In the genomic region with DNA sequence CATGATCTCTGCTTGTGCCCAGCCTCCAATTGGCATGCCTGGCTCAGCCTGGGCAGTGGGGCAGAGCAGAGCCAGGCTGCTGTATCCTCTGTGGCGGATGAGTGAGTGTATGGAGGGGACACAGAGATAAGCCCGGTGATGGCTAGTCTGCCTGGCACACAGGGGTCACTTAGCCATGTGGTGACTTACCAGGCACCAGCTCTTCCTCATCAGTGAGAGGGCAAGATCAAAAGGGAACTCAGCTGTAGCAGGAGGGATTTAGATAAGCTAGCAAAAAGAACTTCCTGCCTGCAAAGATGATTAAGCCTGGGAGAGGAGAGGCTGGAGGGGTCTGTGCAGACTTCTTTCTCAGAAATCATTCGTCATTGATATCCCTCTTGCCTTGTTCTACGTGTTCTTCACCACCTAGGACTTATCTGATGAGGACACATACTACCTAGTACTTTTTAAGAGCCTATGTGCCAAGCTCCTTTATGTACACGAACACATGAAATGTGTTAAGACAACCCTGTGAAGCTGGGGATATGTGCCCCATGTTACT, we compare ENCODE assay signal across 10 cellular contexts. TPM values are rescaled to one million over a fixed set of nuclear protein-coding genes. Genes with fewer than 3 reads are reported as not detected.
DNase-seq lines count a peak whose midpoint lies in the region; ATAC-seq and TF ChIP-seq lines count a peak whose summit lies in the region.
"Had no signal": no experiment of that assay in that cellular context is flagged by ENCODE, and none has a peak within 500 bp of the region (broad histone marks: within the 10 kb centered on the region; RNA-seq: fewer than 3 reads in every experiment).

No MANE protein-coding gene starts in this region.

- WGBS in mesendoderm (ENCODE audit: extremely low coverage, insufficient coverage, low lambda C conversion rate), result no CpG with 5 or more reads among the region's 5 CpGs
- WGBS in esophagus squamous epithelium, 2 donors, result 46 to 60% methylated on average over 4 to 5 of the region's 5 CpGs

- peak overlapping the region; percentile 5 for H3K56ac ChIP-seq in mesendoderm (ENCODE audit: low read length)

- H2BK120ac ChIP-seq in mesendoderm (ENCODE audit: low read depth, low read length), result no peak overlapping the region

- H3K4me2 ChIP-seq in Loucy (ENCODE audit: low read depth, low read length, poor library complexity, severe bottlenecking), result peak overlapping the region; percentile 86
- H3K4me2 ChIP-seq in mesendoderm (ENCODE audit: low read length), result no peak overlapping the region

- no peak for TF ChIP-seq POLR2A in esophagus squamous epithelium (IDR thresholded peaks at IDR 0.05)

- no peaks in the 10 kb centered on the region for H3K9me3 ChIP-seq in CD4-positive, alpha-beta memory T cell (ENCODE audit: control insufficient read depth in 1 of 2, low read length in 2 of 2)
- no peaks in the 10 kb centered on the region for H3K9me3 ChIP-seq in Loucy (ENCODE audit: insufficient read depth, low read depth, low read length)
- no peaks in the 10 kb centered on the region for H3K9me3 ChIP-seq in esophagus squamous epithelium

- peaks cover 10% of the 10 kb centered on the region for H3F3A ChIP-seq in Loucy (ENCODE audit: low read depth)

- H3K4me3 ChIP-seq in CD4-positive, alpha-beta memory T cell (ENCODE audit: low read length in 2 of 2), result no peak overlapping the region
- H3K4me3 ChIP-seq in Loucy (ENCODE audit: low read length, poor library complexity, severe bottlenecking) (peak overlapping the region; percentile 11), mesendoderm (ENCODE audit: low read length) (no peak overlapping the region), esophagus squamous epithelium (no peak overlapping the region)

- H3K79me1 ChIP-seq in mesendoderm (ENCODE audit: low read length), result peaks cover 2% of the 10 kb centered on the region

- H3K9me3 Mint-ChIP-seq in CD4-positive, alpha-beta memory T cell, result no peaks in the 10 kb centered on the region
- H3K9me3 Mint-ChIP-seq in activated CD8-positive, alpha-beta T cell treated with anti-CD3 and anti-CD28 coated beads, Interleukin-2, amount 10 ng/mL, durations not matched to agents 7 days and 5 days (ENCODE audit: insufficient read depth), result no peaks in the 10 kb centered on the region

- H3K79me2 ChIP-seq in Loucy (ENCODE audit: insufficient read depth, low read length) (peaks cover 90% of the 10 kb centered on the region), mesendoderm (ENCODE audit: control insufficient read depth, insufficient read depth, low read length) (no peaks in the 10 kb centered on the region)

- H3K4me1 Mint-ChIP-seq in CD4-positive, alpha-beta memory T cell, result peaks cover 69 to 96% (median 84%) of the 10 kb centered on the region in 4 donors
- H3K4me1 Mint-ChIP-seq in activated CD8-positive, alpha-beta T cell treated with anti-CD3 and anti-CD28 coated beads, Interleukin-2, amount 10 ng/mL, durations not matched to agents 7 days and 5 days (ENCODE audit: low read depth), result peaks cover 99% of the 10 kb centered on the region

- CTCF ChIA-PET in CD4-positive, alpha-beta memory T cell (lab: Charles Lee; ENCODE audit: partially characterized antibody), result interaction anchor here (1.0 to 11.4 kb wide), 9 partner anchors 10 to 43 kb away, joined by 3 to 95 read pairs (median 4); no protein-coding TSS in a partner anchor
- CTCF ChIA-PET in activated CD8-positive, alpha-beta T cell treated with anti-CD3 and anti-CD28 coated beads, Interleukin-2, amount 10 ng/mL, durations not matched to agents 7 days and 5 days (lab: Charles Lee), result interaction anchor here (0.7 to 10.9 kb wide), 11 partner anchors 10 to 393 kb away, joined by 3 to 130 read pairs (median 7); a partner anchor contains a TSS

- H2BK5ac ChIP-seq in mesendoderm (ENCODE audit: low read length), result peak overlapping the region; percentile 27

- no peaks in the 10 kb centered on the region for H3K9me2 ChIP-seq in Loucy (replicated peaks; ENCODE audit: low read depth, low read length)

- intact Hi-C loops in CD4-positive, alpha-beta memory T cell (cut with micrococcal nuclease), result no loop called here
- intact Hi-C loops in esophagus squamous epithelium (cut with DNase I), result no loop called here

- H3K36me3 Mint-ChIP-seq in CD4-positive, alpha-beta memory T cell, result peaks cover 8 to 26% of the 10 kb centered on the region in 2 donors
- peaks cover 67% of the 10 kb centered on the region for H3K36me3 Mint-ChIP-seq in activated CD8-positive, alpha-beta T cell treated with anti-CD3 and anti-CD28 coated beads, Interleukin-2, amount 10 ng/mL, durations not matched to agents 7 days and 5 days (ENCODE audit: low read depth)

- no peak overlapping the region for H4K8ac ChIP-seq in mesendoderm (ENCODE audit: low read depth, low read length)

- DNase-seq in CD4-positive, alpha-beta memory T cell, result no peak
- DNase-seq in activated CD8-positive, alpha-beta T cell treated with anti-CD3 and anti-CD28 coated beads, Interleukin-2, amount 10 ng/mL, durations not matched to agents 7 days and 5 days, result peak; percentile 54
- DNase-seq in mesendoderm (peak; percentile 89), esophagus squamous epithelium (lab: John Stamatoyannopoulos, UW) (no peak), ACHN (no peak), activated gamma-delta T cell (lab: John Stamatoyannopoulos, UW) (no peak)
- DNase-seq: amniotic stem cell, foreskin melanocyte had no signal

- peak; percentile 13 for ATAC-seq in activated CD8-positive, alpha-beta T cell treated with anti-CD3 and anti-CD28 coated beads, Interleukin-2, amount 10 ng/mL, durations not matched to agents 7 days and 5 days
- no peak for ATAC-seq in HG02588 (IDR thresholded peaks at IDR 0.05; ENCODE audit: unreplicated experiment)

- H4K5ac ChIP-seq in mesendoderm (ENCODE audit: low read length), result no peak overlapping the region

- H2AK5ac ChIP-seq in mesendoderm (ENCODE audit: low read length), result no peak overlapping the region

- POLR2A ChIA-PET in CD4-positive, alpha-beta memory T cell (lab: Charles Lee; ENCODE audit: partially characterized antibody), result interaction anchor here (1.5 to 2.2 kb wide), 4 partner anchors 8 to 40 kb away, joined by 4 to 8 read pairs (median 6); a partner anchor contains a TSS
- POLR2A ChIA-PET in activated CD8-positive, alpha-beta T cell treated with anti-CD3 and anti-CD28 coated beads, Interleukin-2, amount 10 ng/mL, durations not matched to agents 7 days and 5 days (lab: Charles Lee), result interaction anchor here (0.6 to 1.4 kb wide), 6 partner anchors 8 to 110 kb away, joined by 3 to 4 read pairs (median 3); a partner anchor contains a TSS

- H3K36me3 ChIP-seq in CD4-positive, alpha-beta memory T cell (ENCODE audit: insufficient read depth, low read length), result no peaks in the 10 kb centered on the region
- H3K36me3 ChIP-seq in Loucy (ENCODE audit: insufficient read depth, low read length) (no peaks in the 10 kb centered on the region), mesendoderm (ENCODE audit: control insufficient read depth, insufficient read depth, low read length) (no peaks in the 10 kb centered on the region), esophagus squamous epithelium (no peaks in the 10 kb centered on the region)

- H2BK15ac ChIP-seq in mesendoderm (replicated peaks; ENCODE audit: low read depth), result no peak overlapping the region

- H3K9ac ChIP-seq in Loucy (ENCODE audit: low read depth, low read length, poor library complexity, severe bottlenecking) (peak overlapping the region; percentile 53), mesendoderm (ENCODE audit: low read length) (no peak overlapping the region)

- H3K27me3 ChIP-seq in CD4-positive, alpha-beta memory T cell (ENCODE audit: insufficient read depth, low read length), result no peaks in the 10 kb centered on the region
- H3K27me3 ChIP-seq in Loucy (ENCODE audit: insufficient read depth, low read length, poor library complexity, severe bottlenecking) (no peaks in the 10 kb centered on the region), mesendoderm (ENCODE audit: insufficient read depth, low read length, poor library complexity) (no peaks in the 10 kb centered on the region), esophagus squamous epithelium (peaks cover 0 to 70% (median 0%) of the 10 kb centered on the region in 4 donors)

- H2AFZ ChIP-seq in Loucy (ENCODE audit: low read length), result no peak overlapping the region

- H3K18ac ChIP-seq in mesendoderm (ENCODE audit: low read length), result no peak overlapping the region

- TF ChIP-seq CTCF in Loucy (conservative IDR thresholded peaks at IDR 0.05; ENCODE audit: low read length) (no peak), esophagus squamous epithelium (IDR thresholded peaks at IDR 0.05) (no peak)

- H3K27ac ChIP-seq in CD4-positive, alpha-beta memory T cell (ENCODE audit: low read depth, low read length), result no peak overlapping the region
- H3K27ac ChIP-seq in mesendoderm (ENCODE audit: low read depth, low read length), result no peak overlapping the region
- H3K27ac ChIP-seq in esophagus squamous epithelium, result no peak overlapping the region

- in situ Hi-C loops in ACHN (cut with HindIII; ENCODE audit: low pct_ligation_motif_present, low pct_unique_long_range_greater_than_20kb, low sequenced_read_pairs), result no loop called here

- H3K4me3 Mint-ChIP-seq in CD4-positive, alpha-beta memory T cell, result peak overlapping the region in 7 of 8 donors; percentile 12 to 75 (median 54)
- peak overlapping the region; percentile 65 for H3K4me3 Mint-ChIP-seq in activated CD8-positive, alpha-beta T cell treated with anti-CD3 and anti-CD28 coated beads, Interleukin-2, amount 10 ng/mL, durations not matched to agents 7 days and 5 days

- no peak overlapping the region for H3K23ac ChIP-seq in mesendoderm (ENCODE audit: low read length)

- H3K4ac ChIP-seq in mesendoderm (ENCODE audit: low read depth, low read length), result no peak overlapping the region

- no peaks in the 10 kb centered on the region for H3K27me3 Mint-ChIP-seq in CD4-positive, alpha-beta memory T cell
- no peaks in the 10 kb centered on the region for H3K27me3 Mint-ChIP-seq in activated CD8-positive, alpha-beta T cell treated with anti-CD3 and anti-CD28 coated beads, Interleukin-2, amount 10 ng/mL, durations not matched to agents 7 days and 5 days (ENCODE audit: low read depth)

- peaks cover 11% of the 10 kb centered on the region for H4K20me1 ChIP-seq in Loucy (ENCODE audit: insufficient read depth, low read length, poor library complexity, severe bottlenecking)

- H3K4me1 ChIP-seq in CD4-positive, alpha-beta memory T cell (ENCODE audit: insufficient read depth, low read length), result peaks cover 100% of the 10 kb centered on the region
- H3K4me1 ChIP-seq in Loucy (ENCODE audit: insufficient read depth, low read length, poor library complexity, severe bottlenecking), result peaks cover 73% of the 10 kb centered on the region
- H3K4me1 ChIP-seq in mesendoderm (ENCODE audit: control insufficient read depth, low read depth, low read length), result peaks cover 30% of the 10 kb centered on the region
- H3K4me1 ChIP-seq in esophagus squamous epithelium, result peaks cover 5 to 67% (median 22%) of the 10 kb centered on the region in 3 donors

- peak overlapping the region; percentile 61 to 95 (median 80) for H3K27ac Mint-ChIP-seq in CD4-positive, alpha-beta memory T cell
- peak overlapping the region; percentile 100 for H3K27ac Mint-ChIP-seq in activated CD8-positive, alpha-beta T cell treated with anti-CD3 and anti-CD28 coated beads, Interleukin-2, amount 10 ng/mL, durations not matched to agents 7 days and 5 days

RNA-seq across cellular contexts. Expression of a gene that starts 7.9 kb away (rescaled TPM):
- total RNA-seq in CD4-positive, alpha-beta memory T cell, result 10 to 100 TPM; 90.3 to 94.7 TPM
- 10 to 100 TPM in 1 of 2 donors, under 1 TPM in 1; 0.55 to 10.4 TPM for polyA plus RNA-seq in CD4-positive, alpha-beta memory T cell
- 100 to 1,000 TPM; 158 to 162 TPM for total RNA-seq in activated CD8-positive, alpha-beta T cell treated with anti-CD3 and anti-CD28 coated beads, Interleukin-2, amount 10 ng/mL, durations not matched to agents 7 days and 5 days
- polyA plus RNA-seq in mesendoderm (2013, experiment 1 of 2), result 4.6 TPM
- polyA plus RNA-seq in mesendoderm (2013, experiment 2 of 2), result 4.7 TPM
- total RNA-seq in esophagus squamous epithelium, result 1 to 10 TPM in 2 of 4 donors, under 1 TPM in 2; 0.53 to 2.1 (median 1.0) TPM

Comparison
In these comparisons a context has a peak if more than half of its experiments do, and no peak if none do; other contexts are left out.
1. DNase-seq: peak in activated CD8-positive, alpha-beta T cell treated with anti-CD3 and anti-CD28 coated beads, Interleukin-2, amount 10 ng/mL, durations not matched to agents 7 days and 5 days (single experiment) and mesendoderm (single experiment); none in CD4-positive, alpha-beta memory T cell (0 of 5), esophagus squamous epithelium (single experiment), ACHN (single experiment) and activated gamma-delta T cell (single experiment).
2. RNA of a gene that starts 7.9 kb away (total RNA-seq): 158 to 162 TPM in activated CD8-positive, alpha-beta T cell treated with anti-CD3 and anti-CD28 coated beads, Interleukin-2, amount 10 ng/mL, durations not matched to agents 7 days and 5 days and 90.3 to 94.7 TPM in CD4-positive, alpha-beta memory T cell; 0.53 to 2.1 TPM in esophagus squamous epithelium; every median in the first group is over 10 times any median in the second.